Comparison of ENCODE assay signal across 8 cellular contexts in the genomic region with DNA sequence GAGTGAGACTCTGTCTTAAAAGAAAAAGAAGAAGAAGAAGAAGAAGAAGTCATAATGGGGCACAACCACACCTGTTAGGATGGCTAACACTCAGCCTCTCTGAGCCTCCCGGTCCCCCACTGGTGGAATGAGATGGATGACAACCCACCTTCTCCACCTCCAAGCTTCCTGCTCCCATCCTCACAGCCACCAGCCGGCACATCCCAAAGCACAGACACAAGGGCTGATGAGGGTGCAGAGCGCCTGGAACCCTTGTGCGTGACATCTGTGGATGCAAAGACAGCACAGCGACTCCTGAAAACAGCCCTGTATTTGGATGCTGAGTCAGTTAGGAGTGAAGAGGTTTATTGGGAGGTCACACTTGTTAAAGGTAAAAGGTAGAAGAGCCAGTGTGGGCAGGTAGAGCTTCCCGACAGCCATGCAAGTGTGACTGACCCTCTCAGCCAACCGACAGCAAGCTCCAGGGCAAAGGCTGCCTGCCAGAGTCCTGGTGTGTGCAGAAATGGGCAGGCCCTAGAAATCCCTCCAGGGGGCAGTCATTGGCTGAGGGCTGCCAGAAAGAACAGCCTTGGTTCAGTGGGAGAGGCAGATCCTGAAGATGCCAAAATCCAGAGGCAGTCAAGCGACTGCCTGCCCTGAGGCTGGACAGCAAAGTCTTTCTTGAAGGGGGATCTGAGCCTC. TPM values are rescaled to one million over a fixed set of nuclear protein-coding genes. Genes with fewer than 3 reads are reported as not detected.
DNase-seq lines count a peak whose midpoint lies in the region; ATAC-seq and TF ChIP-seq lines count a peak whose summit lies in the region.

No MANE protein-coding gene starts in this region.

- H3K9me3 Mint-ChIP-seq in H9 (peaks cover 7 to 9% of the 10 kb centered on the region in 2 experiments; a peak in 4 of 5 replicates), T-cell (peaks cover 3 to 5% (median 5%) of the 10 kb centered on the region in 3 donors)

- POLR2A ChIA-PET in PC-3 (lab: Charles Lee; ENCODE audit: unreplicated experiment): no interaction called here
- POLR2A ChIA-PET in T-cell (lab: Charles Lee): no interaction called here

- no peaks in the 10 kb centered on the region for H3K27me3 ChIP-seq in BE2C
- H3K27me3 ChIP-seq in H9 (ENCODE audit: insufficient read depth, low read length): 0 out of 2 replicates have a peak, but pooled peaks cover 2% of the 10 kb centered on the region
- no peaks in the 10 kb centered on the region for H3K27me3 ChIP-seq in PC-3 (ENCODE audit: low read length)

- H3K27me3 Mint-ChIP-seq in H9 (ENCODE audit: low read depth) (peaks cover 76% of the 10 kb centered on the region), T-cell (peaks cover 52 to 69% of the 10 kb centered on the region in 2 donors)

- no peak overlapping the region for H3K56ac ChIP-seq in H9 (ENCODE audit: insufficient read length, low read depth, low read length)

- intact Hi-C loops in PC-3 (cut with micrococcal nuclease): loop anchor here (5.0 kb wide), 1 partner anchor 206 kb away; no protein-coding TSS in a partner anchor

- no peak overlapping the region for H2BK20ac ChIP-seq in H9 (ENCODE audit: low read depth, low read length, poor library complexity, severe bottlenecking)

- no peaks in the 10 kb centered on the region for H3K23me2 ChIP-seq in H9 (ENCODE audit: insufficient read length, low read depth, low read length, poor library complexity, severe bottlenecking)

- H3K9ac ChIP-seq in H9 (ENCODE audit: extremely low read depth, insufficient read length, low read length): no peak overlapping the region
- H3K9ac ChIP-seq in PC-3 (ENCODE audit: low read length): no peak overlapping the region

- ATAC-seq in PC-3 (peak; percentile 67), HG03095 (IDR thresholded peaks at IDR 0.05; ENCODE audit: unreplicated experiment) (no peak), T-cell (replicated peaks in 1 of 4) (no peak)

- DNase-seq in BE2C (peak; percentile 80), H9 (peak; percentile 75), PC-3 (peak; percentile 65), foreskin fibroblast (peak in 1 of 2 donors; percentile 53), occipital lobe (lab: John Stamatoyannopoulos, UW) (no peak), T-cell (no peak)
- no peak for DNase-seq in activated T-cell treated with anti-CD3 and anti-CD28 coated beads, Interleukin-2, amount 50 U/mL, for 48 hours

- H3K4me3 ChIP-seq in BE2C (ENCODE audit: low read depth, low read length): no peak overlapping the region
- no peak overlapping the region for H3K4me3 ChIP-seq in PC-3 (ENCODE audit: low read length)
- H3K4me3 ChIP-seq in foreskin fibroblast (ENCODE audit: low read depth in 1 of 2, low read length in 2 of 2): no peak overlapping the region

- H2AFZ ChIP-seq in H9 (ENCODE audit: low read length) (no peak overlapping the region), PC-3 (ENCODE audit: low read length) (no peak overlapping the region)

- no peak overlapping the region for H3K23ac ChIP-seq in H9 (ENCODE audit: insufficient read length, low read depth, low read length)

- H3K36me3 Mint-ChIP-seq in H9 (ENCODE audit: insufficient read depth in 1 of 3, low read depth in 3 of 3) (peaks cover 0 to 3% (median 2%) of the 10 kb centered on the region in 3 experiments; a peak in 1 of 7 replicates), T-cell (no peaks in the 10 kb centered on the region)

- H4K8ac ChIP-seq in H9 (replicated peaks; ENCODE audit: insufficient read length, low read depth, low read length): no peak overlapping the region

- no peaks in the 10 kb centered on the region for H3K79me1 ChIP-seq in H9 (ENCODE audit: insufficient read depth, low read depth, low read length, poor library complexity, severe bottlenecking)

- H3K4me1 ChIP-seq in BE2C (no peaks in the 10 kb centered on the region), H9 (ENCODE audit: insufficient read depth, low read length) (no peaks in the 10 kb centered on the region), PC-3 (ENCODE audit: insufficient read depth, low read length) (no peaks in the 10 kb centered on the region)

- no peak overlapping the region for H3T11ph ChIP-seq in H9 (ENCODE audit: low read length)

- no CpG with 5 or more reads among the region's 8 CpGs for WGBS in H9 (ENCODE audit: extremely low coverage, insufficient read length, low lambda C conversion rate)

- no peak overlapping the region for H2AK5ac ChIP-seq in H9 (ENCODE audit: insufficient read length, low read length)

- H3K4ac ChIP-seq in H9 (ENCODE audit: low read depth, low read length): no peak overlapping the region

- no peak overlapping the region for H4K5ac ChIP-seq in H9 (ENCODE audit: insufficient read length, low read depth, low read length)

- no peak overlapping the region for H4K91ac ChIP-seq in H9 (ENCODE audit: insufficient read length, low read depth, low read length)

- H3K9me2 ChIP-seq in PC-3 (replicated peaks; ENCODE audit: low read length): no peaks in the 10 kb centered on the region

- H3F3A ChIP-seq in PC-3 (ENCODE audit: low read length, unreplicated experiment): no peaks in the 10 kb centered on the region

- H2BK15ac ChIP-seq in H9 (ENCODE audit: low read depth, low read length): no peak overlapping the region

- no TSS peak for BruUV-seq in PC-3 (replicated peaks; lab: Mats Ljungman, UMichigan)

- H3K4me1 Mint-ChIP-seq in H9: peaks cover 0 to 2% of the 10 kb centered on the region in 2 experiments; a peak in 2 of 4 replicates
- H3K4me1 Mint-ChIP-seq in T-cell: peaks cover 0 to 4% (median 2%) of the 10 kb centered on the region in 3 donors

- TF ChIP-seq CTCF in BE2C (IDR thresholded peaks at IDR 0.05; ENCODE audit: low read depth, low read length): peak; percentile 88
- TF ChIP-seq CTCF in H9 (conservative IDR thresholded peaks at IDR 0.05): peak; percentile 62; the same call in 2 of the 3 replicates
- peak; percentile 59 for TF ChIP-seq CTCF in PC-3 (conservative IDR thresholded peaks at IDR 0.05; ENCODE audit: low read depth, low read length)
- TF ChIP-seq CTCF in foreskin fibroblast (IDR thresholded peaks at IDR 0.05; ENCODE audit: low read depth, low read length): peak; percentile 41

- CTCF ChIA-PET in PC-3 (lab: Charles Lee) (interaction anchor here (0.5 kb wide), 1 partner anchor 380 kb away, joined by 3 read pairs; no protein-coding TSS in a partner anchor), T-cell (lab: Charles Lee) (no interaction called here)

- H3K36me3 ChIP-seq in BE2C (no peaks in the 10 kb centered on the region), PC-3 (ENCODE audit: low read depth, low read length) (no peaks in the 10 kb centered on the region)

- H3K9me3 ChIP-seq in BE2C (peaks cover 4% of the 10 kb centered on the region; the same call in 1 of the 2 replicates), H9 (ENCODE audit: control insufficient read depth, low read depth, low read length) (no peaks in the 10 kb centered on the region), PC-3 (ENCODE audit: low read length) (no peaks in the 10 kb centered on the region)

- H3K27ac ChIP-seq in H9 (ENCODE audit: insufficient read length, low read depth, low read length): no peak overlapping the region
- H3K27ac ChIP-seq in PC-3 (ENCODE audit: low read length): no peak overlapping the region

- no peak overlapping the region for H3K27ac Mint-ChIP-seq in H9
- no peak overlapping the region for H3K27ac Mint-ChIP-seq in T-cell

- H3K4me3 Mint-ChIP-seq in H9 (no peak overlapping the region), T-cell (no peak overlapping the region)

- H4K20me1 ChIP-seq in H9 (ENCODE audit: control insufficient read depth, insufficient read depth, insufficient read length) (no peaks in the 10 kb centered on the region), PC-3 (ENCODE audit: low read length) (no peaks in the 10 kb centered on the region)

- no peak overlapping the region for H3K18ac ChIP-seq in H9 (ENCODE audit: insufficient read length, low read depth, low read length)

- H2BK120ac ChIP-seq in H9 (ENCODE audit: low read depth, low read length, poor library complexity, severe bottlenecking): no peak overlapping the region

- H3K79me2 ChIP-seq in H9 (ENCODE audit: insufficient read depth, low read length) (no peaks in the 10 kb centered on the region), PC-3 (ENCODE audit: low read length) (no peaks in the 10 kb centered on the region)

- H3K14ac ChIP-seq in H9 (ENCODE audit: insufficient read depth, low read length): no peak overlapping the region; the same call in 1 of the 2 replicates

- H2BK12ac ChIP-seq in H9 (ENCODE audit: insufficient read length, low read depth, low read length): no peak overlapping the region

- H2BK5ac ChIP-seq in H9 (ENCODE audit: insufficient read length, low read length): no peak overlapping the region

- H3K4me2 ChIP-seq in H9 (ENCODE audit: insufficient read depth, insufficient read length, low read length) (no peak overlapping the region), PC-3 (ENCODE audit: low read length) (no peak overlapping the region)

RNA-seq across cellular contexts. Expression of a gene that starts 26.6 kb away (rescaled TPM):
- polyA plus RNA-seq in BE2C (2012; ENCODE audit: insufficient read depth, insufficient read length, low read depth): 1.9 TPM
- total RNA-seq in H9 (2021) (5.8 and 5.9 TPM in 2 replicates), PC-3 (2014; rRNA removed) (8.5 and 9.8 TPM in 2 replicates), occipital lobe (6.9 TPM), T-cell (10 to 100 TPM; 27.4 to 54.1 (median 45.8) TPM)

Comparison
In these comparisons a context has a peak if more than half of its experiments do, and no peak if none do; other contexts are left out.
1. DNase-seq: peak in BE2C (single experiment), H9 (single experiment) and PC-3 (single experiment); none in occipital lobe (single experiment), T-cell (0 of 34) and activated T-cell treated with anti-CD3 and anti-CD28 coated beads, Interleukin-2, amount 50 U/mL, for 48 hours (0 of 2).
2. Peak in every context shown above with its lines, with median percentiles within 50 percentile points of each other: CTCF ChIP-seq.